Comparison of ENCODE assay signal across 16 cellular contexts in the genomic region with DNA sequence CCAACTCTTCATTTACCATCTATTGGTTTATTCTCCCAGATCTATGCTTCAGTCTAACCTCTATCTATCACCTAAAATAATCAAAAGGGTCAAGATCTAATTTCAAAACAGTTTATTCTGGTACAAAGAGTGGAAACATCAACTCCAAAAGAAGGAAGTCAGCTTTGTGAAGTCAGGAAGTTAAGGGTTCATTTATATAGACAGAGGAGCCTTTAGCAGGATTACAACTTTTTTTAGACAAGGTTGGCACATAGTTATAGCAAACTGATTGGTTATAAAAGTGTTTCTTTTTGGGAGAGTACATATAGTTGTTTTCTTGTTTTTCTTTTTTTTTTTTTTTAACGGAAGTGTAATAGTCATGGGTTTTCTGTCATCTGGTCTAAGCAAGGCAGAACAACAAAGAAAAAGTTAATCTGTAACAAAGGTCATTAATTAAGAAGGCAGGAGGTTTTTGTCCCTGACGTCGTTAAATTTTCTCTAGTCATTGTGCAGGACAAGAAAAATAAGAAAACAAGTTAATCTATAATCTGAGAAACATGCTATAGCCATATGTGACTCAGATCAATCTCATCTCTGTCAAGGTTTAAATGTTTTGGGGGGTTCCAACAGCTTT. TPM values are rescaled to one million over a fixed set of nuclear protein-coding genes. Genes with fewer than 3 reads are reported as not detected.
DNase-seq lines count a peak whose midpoint lies in the region; ATAC-seq and TF ChIP-seq lines count a peak whose summit lies in the region.
"Had no signal": no experiment of that assay in that cellular context is flagged by ENCODE, and none has a peak within 500 bp of the region (broad histone marks: within the 10 kb centered on the region; RNA-seq: fewer than 3 reads in every experiment).

No MANE protein-coding gene starts in this region.

- no peaks in the 10 kb centered on the region for H3K9me2 ChIP-seq in OCI-LY7 (ENCODE audit: insufficient read depth, low read length)

- POLR2A ChIA-PET in CD8-positive, alpha-beta memory T cell (lab: Charles Lee): interaction anchor here (0.7 kb wide), 1 partner anchor 46 kb away, joined by 4 read pairs; no protein-coding TSS in a partner anchor
- POLR2A ChIA-PET in OCI-LY7 (lab: Charles Lee): interaction anchor here (0.5 to 0.7 kb wide), 4 partner anchors 27 to 179 kb away, joined by 3 to 6 read pairs (median 4); no protein-coding TSS in a partner anchor

- intact Hi-C loops in OCI-LY7 (cut with micrococcal nuclease; ENCODE audit: unreplicated experiment) (no loop called here), lower lobe of right lung (cut with DNase I) (no loop called here), esophagus squamous epithelium (cut with DNase I) (no loop called here)

- H3K27me3 ChIP-seq in CD8-positive, alpha-beta memory T cell (ENCODE audit: insufficient read depth, low read length, poor library complexity, severe bottlenecking): no peaks in the 10 kb centered on the region
- H3K27me3 ChIP-seq in lower lobe of right lung (ENCODE audit: low read depth): no peaks in the 10 kb centered on the region
- no peaks in the 10 kb centered on the region for H3K27me3 ChIP-seq in esophagus squamous epithelium

- no peaks in the 10 kb centered on the region for H3K79me2 ChIP-seq in OCI-LY7 (ENCODE audit: insufficient read depth, low read depth, low read length)

- 26 to 32% methylated on average over 3 of the region's 3 CpGs for WGBS in esophagus squamous epithelium, 2 donors

- H3K4me1 ChIP-seq in CD8-positive, alpha-beta memory T cell (ENCODE audit: insufficient read depth, low read length): peaks cover 7% of the 10 kb centered on the region
- H3K4me1 ChIP-seq in OCI-LY7 (ENCODE audit: insufficient read depth, low read length, poor library complexity, severe bottlenecking) (peaks cover 11% of the 10 kb centered on the region), lower lobe of right lung (no peaks in the 10 kb centered on the region), esophagus squamous epithelium (peaks cover 0 to 4% (median 0%) of the 10 kb centered on the region in 3 donors)

- H2AFZ ChIP-seq in OCI-LY7 (ENCODE audit: low read length): peak overlapping the region; percentile 91

- TF ChIP-seq POLR2A in esophagus squamous epithelium (IDR thresholded peaks at IDR 0.05): no peak

- peaks cover 6 to 8% (median 7%) of the 10 kb centered on the region in 3 donors for H3K4me1 Mint-ChIP-seq in CD8-positive, alpha-beta memory T cell
- H3K4me1 Mint-ChIP-seq in mesothelial cell of epicardium: peaks cover 27% of the 10 kb centered on the region
- H3K4me1 Mint-ChIP-seq: activated CD8-positive, alpha-beta memory T cell treated with anti-CD3 and anti-CD28 coated beads, Interleukin-2, amount 10 ng/mL, durations not matched to agents 7 days and 5 days; stimulated activated naive CD8-positive, alpha-beta T cell treated with anti-CD3 and anti-CD28 coated beads, Interleukin-15, amount 100 ng/mL, for 72 hours had no signal

- peak; percentile 46 for ATAC-seq in GM21825 (IDR thresholded peaks at IDR 0.05; ENCODE audit: unreplicated experiment)
- ATAC-seq in lower lobe of right lung: no peak
- no peak for ATAC-seq in GM18858 (IDR thresholded peaks at IDR 0.05; ENCODE audit: unreplicated experiment)
- ATAC-seq: activated CD8-positive, alpha-beta memory T cell treated with anti-CD3 and anti-CD28 coated beads, Interleukin-2, amount 10 ng/mL, durations not matched to agents 7 days and 5 days; stimulated activated naive CD8-positive, alpha-beta T cell treated with anti-CD3 and anti-CD28 coated beads, Interleukin-15, amount 100 ng/mL, for 72 hours had no signal

- CTCF ChIA-PET in CD8-positive, alpha-beta memory T cell (lab: Charles Lee): interaction anchor here (0.8 to 1.1 kb wide), 2 partner anchors 38 to 131 kb away, joined by 3 read pairs; no protein-coding TSS in a partner anchor
- CTCF ChIA-PET in OCI-LY7 (lab: Charles Lee; ENCODE audit: unreplicated experiment): interaction anchor here (1.7 kb wide), 1 partner anchor 17 kb away, joined by 4 read pairs; no protein-coding TSS in a partner anchor

- H3K27ac ChIP-seq in CD8-positive, alpha-beta memory T cell (ENCODE audit: low read depth, low read length): no peak overlapping the region
- H3K27ac ChIP-seq in OCI-LY7 (ENCODE audit: low read depth, low read length, poor library complexity, severe bottlenecking): no peak overlapping the region
- H3K27ac ChIP-seq in lower lobe of right lung: no peak overlapping the region
- H3K27ac ChIP-seq in esophagus squamous epithelium: peak overlapping the region in 1 of 4 donors; percentile 36

- TF ChIP-seq CTCF in OCI-LY7 (conservative IDR thresholded peaks at IDR 0.05; ENCODE audit: low read length): no peak
- TF ChIP-seq CTCF in mesothelial cell of epicardium (IDR thresholded peaks at IDR 0.05; ENCODE audit: unreplicated experiment): no peak
- TF ChIP-seq CTCF in lower lobe of right lung (IDR thresholded peaks at IDR 0.05): no peak
- no peak for TF ChIP-seq CTCF in esophagus squamous epithelium (IDR thresholded peaks at IDR 0.05)

- peak overlapping the region in 6 of 8 donors; percentile 9 to 75 (median 35) for H3K27ac Mint-ChIP-seq in CD8-positive, alpha-beta memory T cell
- peak overlapping the region; percentile 71 for H3K27ac Mint-ChIP-seq in mesothelial cell of epicardium
- H3K27ac Mint-ChIP-seq: activated CD8-positive, alpha-beta memory T cell treated with anti-CD3 and anti-CD28 coated beads, Interleukin-2, amount 10 ng/mL, durations not matched to agents 7 days and 5 days; activated naive CD8-positive, alpha-beta T cell; stimulated activated naive CD8-positive, alpha-beta T cell treated with anti-CD3 and anti-CD28 coated beads, Interleukin-15, amount 100 ng/mL, for 72 hours had no signal

- H3K36me3 ChIP-seq in CD8-positive, alpha-beta memory T cell (ENCODE audit: insufficient read depth, low read length): no peaks in the 10 kb centered on the region
- H3K36me3 ChIP-seq in OCI-LY7 (ENCODE audit: insufficient read depth, low read length): no peaks in the 10 kb centered on the region
- no peaks in the 10 kb centered on the region for H3K36me3 ChIP-seq in lower lobe of right lung
- H3K36me3 ChIP-seq in esophagus squamous epithelium: no peaks in the 10 kb centered on the region

- H3K9me3 Mint-ChIP-seq in CD8-positive, alpha-beta memory T cell: no peaks in the 10 kb centered on the region
- H3K9me3 Mint-ChIP-seq in mesothelial cell of epicardium: peaks cover 10% of the 10 kb centered on the region
- H3K9me3 Mint-ChIP-seq: stimulated activated naive CD8-positive, alpha-beta T cell treated with anti-CD3 and anti-CD28 coated beads, Interleukin-15, amount 100 ng/mL, for 72 hours had no signal

- peaks cover 0 to 1% of the 10 kb centered on the region in 2 donors for H3K27me3 Mint-ChIP-seq in CD8-positive, alpha-beta memory T cell
- no peaks in the 10 kb centered on the region for H3K27me3 Mint-ChIP-seq in mesothelial cell of epicardium (ENCODE audit: low read depth)
- H3K27me3 Mint-ChIP-seq: activated naive CD8-positive, alpha-beta T cell; stimulated activated naive CD8-positive, alpha-beta T cell treated with anti-CD3 and anti-CD28 coated beads, Interleukin-15, amount 100 ng/mL, for 72 hours had no signal

- H3K9me3 ChIP-seq in CD8-positive, alpha-beta memory T cell (ENCODE audit: low read length): no peaks in the 10 kb centered on the region
- no peaks in the 10 kb centered on the region for H3K9me3 ChIP-seq in OCI-LY7 (ENCODE audit: low read length)
- no peaks in the 10 kb centered on the region for H3K9me3 ChIP-seq in lower lobe of right lung
- H3K9me3 ChIP-seq in esophagus squamous epithelium: no peaks in the 10 kb centered on the region

- no peaks in the 10 kb centered on the region for H3K36me3 Mint-ChIP-seq in CD8-positive, alpha-beta memory T cell
- no peaks in the 10 kb centered on the region for H3K36me3 Mint-ChIP-seq in mesothelial cell of epicardium
- H3K36me3 Mint-ChIP-seq: activated naive CD8-positive, alpha-beta T cell had no signal

- no peak overlapping the region for H3K4me3 Mint-ChIP-seq in CD8-positive, alpha-beta memory T cell
- no peak overlapping the region for H3K4me3 Mint-ChIP-seq in mesothelial cell of epicardium
- H3K4me3 Mint-ChIP-seq: activated CD8-positive, alpha-beta memory T cell treated with anti-CD3 and anti-CD28 coated beads, Interleukin-2, amount 10 ng/mL, durations not matched to agents 7 days and 5 days; activated naive CD8-positive, alpha-beta T cell; stimulated activated naive CD8-positive, alpha-beta T cell treated with anti-CD3 and anti-CD28 coated beads, Interleukin-15, amount 100 ng/mL, for 72 hours had no signal

- H3K4me3 ChIP-seq in CD8-positive, alpha-beta memory T cell (ENCODE audit: low read length): no peak overlapping the region
- H3K4me3 ChIP-seq in OCI-LY7 (ENCODE audit: low read depth, low read length, poor library complexity, severe bottlenecking): no peak overlapping the region
- no peak overlapping the region for H3K4me3 ChIP-seq in lower lobe of right lung
- no peak overlapping the region for H3K4me3 ChIP-seq in esophagus squamous epithelium

- H4K20me1 ChIP-seq in OCI-LY7 (ENCODE audit: insufficient read depth, low read length): no peaks in the 10 kb centered on the region

- BruUV-seq in OCI-LY7 (replicated peaks; lab: Mats Ljungman, UMichigan): no TSS peak

- peak overlapping the region; percentile 7; the same call in 1 of the 2 replicates for H3K4me2 ChIP-seq in OCI-LY7 (ENCODE audit: low read length)

- DNase-seq in CD8-positive, alpha-beta memory T cell: no peak
- DNase-seq in OCI-LY7 (ENCODE audit: low spot score) (no peak), mesothelial cell of epicardium (ENCODE audit: low spot score in 2 of 2, unreplicated experiment in 2 of 2) (no peak), lower lobe of right lung (no peak), esophagus squamous epithelium (lab: John Stamatoyannopoulos, UW) (no peak), NCI-H69 (lab: John Stamatoyannopoulos, UW) (no peak)
- DNase-seq: activated CD8-positive, alpha-beta memory T cell treated with anti-CD3 and anti-CD28 coated beads, Interleukin-2, amount 10 ng/mL, durations not matched to agents 7 days and 5 days; C1 segment of cervical spinal cord; NCI-H226; retina; stimulated activated CD4-positive, alpha-beta T cell treated with anti-CD3 and anti-CD28 coated beads, Interleukin-4, amount 100 ng/mL, for 1 hour; stimulated activated naive CD8-positive, alpha-beta T cell treated with anti-CD3 and anti-CD28 coated beads, Interleukin-15, amount 100 ng/mL, for 72 hours had no signal

RNA-seq across cellular contexts. Expression of a gene that starts 13.0 kb away (rescaled TPM):
- not detected for total RNA-seq in CD8-positive, alpha-beta memory T cell
- not detected for polyA plus RNA-seq in CD8-positive, alpha-beta memory T cell
- not detected in 2 replicates for total RNA-seq in OCI-LY7 (2014; rRNA removed; shearing (Covaris generic))
- not detected in 2 replicates for total RNA-seq in OCI-LY7 (2022)
- 0.60 to 1.8 TPM (median 1.5 TPM) in 3 replicates for total RNA-seq in mesothelial cell of epicardium
- 50.2 TPM for total RNA-seq in lower lobe of right lung
- total RNA-seq in esophagus squamous epithelium: 10 to 100 TPM in 2 of 4 donors, 1 to 10 TPM in 2; 1.2 to 51.7 (median 16.9) TPM
- total RNA-seq: activated CD8-positive, alpha-beta memory T cell treated with anti-CD3 and anti-CD28 coated beads, Interleukin-2, amount 10 ng/mL, durations not matched to agents 7 days and 5 days; RPMI7951 had no signal

RNA-seq across cellular contexts. Expression of a gene that starts 22.2 kb away (rescaled TPM):
- total RNA-seq in CD8-positive, alpha-beta memory T cell: 1 to 10 TPM; 6.1 to 7.9 TPM
- polyA plus RNA-seq in CD8-positive, alpha-beta memory T cell: 4.3 TPM
- 109 and 117 TPM in 2 replicates for total RNA-seq in OCI-LY7 (2014; rRNA removed; shearing (Covaris generic))
- total RNA-seq in OCI-LY7 (2022): 84.6 and 122 TPM in 2 replicates
- 121 to 124 TPM (median 123 TPM) in 3 replicates for total RNA-seq in mesothelial cell of epicardium
- total RNA-seq in lower lobe of right lung: 30.5 TPM
- 10 to 100 TPM in 3 of 4 donors, 1 to 10 TPM in 1; 8.0 to 37.8 (median 15.0) TPM for total RNA-seq in esophagus squamous epithelium
